10 cellular contexts compared by ENCODE assay signal in genomic region chr22:31627223-31627731, GRCh38. TPM values are rescaled to one million over a fixed set of nuclear protein-coding genes. Genes with fewer than 3 reads are reported as not detected.
DNase-seq lines count a peak whose midpoint lies in the region; ATAC-seq and TF ChIP-seq lines count a peak whose summit lies in the region.
"Had no signal": no experiment of that assay in that cellular context is flagged by ENCODE, and none has a peak within 500 bp of the region (broad histone marks: within the 10 kb centered on the region; RNA-seq: fewer than 3 reads in every experiment).

No MANE protein-coding gene starts in this region.

- H3K9ac ChIP-seq in Karpas-422 (ENCODE audit: low read length): no peak overlapping the region

- no peaks in the 10 kb centered on the region for H3K9me2 ChIP-seq in Karpas-422 (replicated peaks; ENCODE audit: insufficient read depth, low read length)

- H3K4me1 Mint-ChIP-seq in activated naive CD8-positive, alpha-beta T cell treated with anti-CD3 and anti-CD28 coated beads, Interleukin-2, amount 10 ng/mL, durations not matched to agents 7 days and 5 days: peaks cover 29% of the 10 kb centered on the region
- peaks cover 27 to 63% (median 33%) of the 10 kb centered on the region in 7 donors for H3K4me1 Mint-ChIP-seq in naive thymus-derived CD4-positive, alpha-beta T cell

- H3K4me1 ChIP-seq in right atrium auricular region: peaks cover 0 to 58% of the 10 kb centered on the region in 2 donors
- peaks cover 16 to 19% of the 10 kb centered on the region in 2 donors for H3K4me1 ChIP-seq in naive thymus-derived CD4-positive, alpha-beta T cell (ENCODE audit: control insufficient read depth in 2 of 2, insufficient read depth in 2 of 2, low read length in 2 of 2)
- H3K4me1 ChIP-seq in upper lobe of left lung: peaks cover 50 to 69% (median 54%) of the 10 kb centered on the region in 4 donors
- peaks cover 26% of the 10 kb centered on the region for H3K4me1 ChIP-seq in Karpas-422 (ENCODE audit: low read length)

- no peaks in the 10 kb centered on the region for H3K9me3 ChIP-seq in right atrium auricular region
- no peaks in the 10 kb centered on the region for H3K9me3 ChIP-seq in naive thymus-derived CD4-positive, alpha-beta T cell (ENCODE audit: control insufficient read depth in 2 of 3, low read length in 3 of 3)
- H3K9me3 ChIP-seq in upper lobe of left lung: no peaks in the 10 kb centered on the region
- no peaks in the 10 kb centered on the region for H3K9me3 ChIP-seq in Karpas-422 (ENCODE audit: low read length)

- POLR2A ChIA-PET in activated naive CD8-positive, alpha-beta T cell treated with anti-CD3 and anti-CD28 coated beads, Interleukin-2, amount 10 ng/mL, durations not matched to agents 7 days and 5 days (lab: Charles Lee): no interaction called here
- POLR2A ChIA-PET in naive thymus-derived CD4-positive, alpha-beta T cell (lab: Charles Lee): no interaction called here

- H3K27ac Mint-ChIP-seq in activated naive CD8-positive, alpha-beta T cell treated with anti-CD3 and anti-CD28 coated beads, Interleukin-2, amount 10 ng/mL, durations not matched to agents 7 days and 5 days: peak overlapping the region; percentile 48
- peak overlapping the region; percentile 38 to 93 (median 89) for H3K27ac Mint-ChIP-seq in naive thymus-derived CD4-positive, alpha-beta T cell

- TF ChIP-seq EP300 in upper lobe of left lung (IDR thresholded peaks at IDR 0.05): no peak

- H4K20me1 ChIP-seq in Karpas-422 (ENCODE audit: insufficient read depth, low read depth, low read length): peaks cover 58% of the 10 kb centered on the region

- no peak overlapping the region for H3K4me3 ChIP-seq in right atrium auricular region
- H3K4me3 ChIP-seq in naive thymus-derived CD4-positive, alpha-beta T cell (ENCODE audit: low read length): no peak overlapping the region
- H3K4me3 ChIP-seq in upper lobe of left lung: no peak overlapping the region
- no peak overlapping the region for H3K4me3 ChIP-seq in Karpas-422 (ENCODE audit: low read length)

- no peak overlapping the region for H3K4me2 ChIP-seq in Karpas-422 (ENCODE audit: low read depth, low read length, poor library complexity, severe bottlenecking)

- H3K36me3 Mint-ChIP-seq in activated naive CD8-positive, alpha-beta T cell treated with anti-CD3 and anti-CD28 coated beads, Interleukin-2, amount 10 ng/mL, durations not matched to agents 7 days and 5 days: peaks cover 5% of the 10 kb centered on the region
- H3K36me3 Mint-ChIP-seq in naive thymus-derived CD4-positive, alpha-beta T cell: peaks cover 0 to 3% (median 0%) of the 10 kb centered on the region in 5 donors

- no peak for TF ChIP-seq CTCF in right atrium auricular region (IDR thresholded peaks at IDR 0.05)
- TF ChIP-seq CTCF in upper lobe of left lung (IDR thresholded peaks at IDR 0.05): no peak

- H3K27me3 Mint-ChIP-seq in activated naive CD8-positive, alpha-beta T cell treated with anti-CD3 and anti-CD28 coated beads, Interleukin-2, amount 10 ng/mL, durations not matched to agents 7 days and 5 days: no peaks in the 10 kb centered on the region
- no peaks in the 10 kb centered on the region for H3K27me3 Mint-ChIP-seq in naive thymus-derived CD4-positive, alpha-beta T cell

- H3K9me3 Mint-ChIP-seq in activated naive CD8-positive, alpha-beta T cell treated with anti-CD3 and anti-CD28 coated beads, Interleukin-2, amount 10 ng/mL, durations not matched to agents 7 days and 5 days: no peaks in the 10 kb centered on the region
- peaks cover 0 to 9% (median 0%) of the 10 kb centered on the region in 11 donors for H3K9me3 Mint-ChIP-seq in naive thymus-derived CD4-positive, alpha-beta T cell

- no peak for DNase-seq in right atrium auricular region (ENCODE audit: low spot score)
- no peak for DNase-seq in cardiac septum (ENCODE audit: low spot score)
- DNase-seq in activated naive CD8-positive, alpha-beta T cell treated with anti-CD3 and anti-CD28 coated beads, Interleukin-2, amount 10 ng/mL, durations not matched to agents 7 days and 5 days: no peak
- DNase-seq in naive thymus-derived CD4-positive, alpha-beta T cell: no peak
- no peak for DNase-seq in upper lobe of left lung
- no peak for DNase-seq in cerebellar cortex (ENCODE audit: low spot score)
- no peak for DNase-seq in Karpas-422
- DNase-seq: NCI-H524, nucleus accumbens had no signal

- H3K36me3 ChIP-seq in right atrium auricular region (no peaks in the 10 kb centered on the region), upper lobe of left lung (peaks cover 0 to 25% (median 8%) of the 10 kb centered on the region in 4 donors), Karpas-422 (ENCODE audit: insufficient read depth, low read length) (no peaks in the 10 kb centered on the region)
- peaks cover 0 to 12% (median 0%) of the 10 kb centered on the region in 3 experiments for H3K36me3 ChIP-seq in naive thymus-derived CD4-positive, alpha-beta T cell (ENCODE audit: control insufficient read depth in 2 of 3, insufficient read depth in 3 of 3, low read length in 3 of 3)

- CTCF ChIA-PET in naive thymus-derived CD4-positive, alpha-beta T cell (lab: Charles Lee): no interaction called here

- no peak for ATAC-seq in activated naive CD8-positive, alpha-beta T cell treated with anti-CD3 and anti-CD28 coated beads, Interleukin-2, amount 10 ng/mL, durations not matched to agents 7 days and 5 days (ENCODE audit: low read depth)
- ATAC-seq in naive thymus-derived CD4-positive, alpha-beta T cell: no peak
- ATAC-seq in upper lobe of left lung (ENCODE audit: low FRiP score in 2 of 2) (no peak), GM18517 (IDR thresholded peaks at IDR 0.05; ENCODE audit: unreplicated experiment) (no peak)

- H3K27ac ChIP-seq in right atrium auricular region (peak overlapping the region; percentile 3 to 8), upper lobe of left lung (peak overlapping the region; percentile 56 to 94 (median 73)), Karpas-422 (ENCODE audit: low read length) (no peak overlapping the region)
- H3K27ac ChIP-seq in naive thymus-derived CD4-positive, alpha-beta T cell (ENCODE audit: low read depth, low read length): peak overlapping the region; percentile 95

- H2AFZ ChIP-seq in Karpas-422 (ENCODE audit: low read length): no peak overlapping the region

- intact Hi-C loops in cardiac septum (cut with DNase I): no loop called here
- intact Hi-C loops in naive thymus-derived CD4-positive, alpha-beta T cell (cut with micrococcal nuclease): no loop called here

- H3K27me3 ChIP-seq in right atrium auricular region (no peaks in the 10 kb centered on the region), upper lobe of left lung (no peaks in the 10 kb centered on the region), Karpas-422 (ENCODE audit: low read length) (no peaks in the 10 kb centered on the region)
- H3K27me3 ChIP-seq in naive thymus-derived CD4-positive, alpha-beta T cell (ENCODE audit: control insufficient read depth in 2 of 2, insufficient read depth in 2 of 2, low read length in 2 of 2): no peaks in the 10 kb centered on the region

- TF ChIP-seq POLR2A in upper lobe of left lung (IDR thresholded peaks at IDR 0.05): no peak

- H3K79me2 ChIP-seq in Karpas-422 (ENCODE audit: low read length): peaks cover 71% of the 10 kb centered on the region

- H3K4me3 Mint-ChIP-seq in activated naive CD8-positive, alpha-beta T cell treated with anti-CD3 and anti-CD28 coated beads, Interleukin-2, amount 10 ng/mL, durations not matched to agents 7 days and 5 days: no peak overlapping the region
- no peak overlapping the region for H3K4me3 Mint-ChIP-seq in naive thymus-derived CD4-positive, alpha-beta T cell

- WGBS in upper lobe of left lung, 2 donors: 64 to 86% methylated on average over 2 to 7 of the region's 8 CpGs

RNA-seq across cellular contexts. Expression of gene PISD, which starts 34.7 kb away (rescaled TPM):
- total RNA-seq in right atrium auricular region (10 to 100 TPM; 14.8 to 27.3 TPM), cardiac septum (20.2 TPM), upper lobe of left lung (10 to 100 TPM; 18.4 to 81.8 (median 53.9) TPM)
- total RNA-seq in activated naive CD8-positive, alpha-beta T cell treated with anti-CD3 and anti-CD28 coated beads, Interleukin-2, amount 10 ng/mL, durations not matched to agents 7 days and 5 days: 10 to 100 TPM; 25.4 to 26.1 TPM
- total RNA-seq in naive thymus-derived CD4-positive, alpha-beta T cell: 10 to 100 TPM; 29.7 to 47.8 (median 35.5) TPM
- 10 to 100 TPM; 15.3 to 18.8 TPM for polyA plus RNA-seq in naive thymus-derived CD4-positive, alpha-beta T cell
- total RNA-seq in Karpas-422 (2014; rRNA removed; shearing (Covaris generic); ENCODE audit: low replicate concordance): 31.6 and 45.8 TPM in 2 replicates
